ENCODE assay signal across 8 cellular contexts in genomic region chr18:49359732-49360444, GRCh38.
DNase-seq lines count a peak whose midpoint lies in the region; ATAC-seq and TF ChIP-seq lines count a peak whose summit lies in the region.

No MANE protein-coding gene starts in this region.

- DNase-seq in DMS53 (lab: John Stamatoyannopoulos, UW): peak; percentile 19
- DNase-seq in DMS53 treated with DMSO at 0.1 percent for 48 hours (lab: John Stamatoyannopoulos, UW; ENCODE audit: unreplicated experiment): no peak
- peak; percentile 27 for DNase-seq in astrocyte of the cerebellum (ENCODE audit: low read depth)
- DNase-seq in ecto neural progenitor cell (ENCODE audit: low spot score): no peak
- DNase-seq in effector memory CD8-positive, alpha-beta T cell: no peak

- TF ChIP-seq CTCF in astrocyte of the cerebellum (IDR thresholded peaks at IDR 0.05; ENCODE audit: low read depth, low read length, missing control alignments): no peak

- no peaks in the 10 kb centered on the region for H3K27me3 ChIP-seq in rectal smooth muscle tissue (ENCODE audit: control insufficient read depth, insufficient read depth, low read length)

- H3K9me3 Mint-ChIP-seq in effector memory CD8-positive, alpha-beta T cell: no peaks in the 10 kb centered on the region

- peaks cover 11% of the 10 kb centered on the region for H3K4me1 ChIP-seq in rectal smooth muscle tissue (ENCODE audit: control insufficient read depth, insufficient read depth, low read length)

- H3K27ac Mint-ChIP-seq in effector memory CD8-positive, alpha-beta T cell: no peak overlapping the region

- peaks cover 9% of the 10 kb centered on the region for H3K36me3 Mint-ChIP-seq in effector memory CD8-positive, alpha-beta T cell (ENCODE audit: insufficient read depth)

- H3K27me3 Mint-ChIP-seq in effector memory CD8-positive, alpha-beta T cell: no peaks in the 10 kb centered on the region

- H3K4me3 ChIP-seq in astrocyte of the cerebellum (ENCODE audit: low read depth, low read length) (no peak overlapping the region), rectal smooth muscle tissue (ENCODE audit: low read length) (no peak overlapping the region)

- no peaks in the 10 kb centered on the region for H3K36me3 ChIP-seq in rectal smooth muscle tissue (ENCODE audit: control insufficient read depth, insufficient read depth, low read length)

- in situ Hi-C loops in astrocyte of the cerebellum (cut with HindIII; ENCODE audit: low sequenced_read_pairs): no loop called here

- H3K27ac ChIP-seq in rectal smooth muscle tissue (ENCODE audit: low read depth, low read length): peak overlapping the region; percentile 4

- H3K4me1 Mint-ChIP-seq in effector memory CD8-positive, alpha-beta T cell (ENCODE audit: low read depth in 2 of 2): peaks cover 15 to 24% of the 10 kb centered on the region in 2 donors

- no peak overlapping the region for H3K9ac ChIP-seq in rectal smooth muscle tissue (ENCODE audit: low read length)

- no peak overlapping the region for H3K4me3 Mint-ChIP-seq in effector memory CD8-positive, alpha-beta T cell

- peak; percentile 44 for ATAC-seq in HG03039 (IDR thresholded peaks at IDR 0.05; ENCODE audit: unreplicated experiment)
- no peak for ATAC-seq in GM19023 (IDR thresholded peaks at IDR 0.05; ENCODE audit: unreplicated experiment)
- no peak for ATAC-seq in effector memory CD8-positive, alpha-beta T cell (replicated peaks)

Comparison
In these comparisons a context has a peak if more than half of its experiments do, and no peak if none do; other contexts are left out.
1. DNase-seq: peak in DMS53 (single experiment) and astrocyte of the cerebellum (single experiment); none in DMS53 treated with DMSO at 0.1 percent for 48 hours (single experiment), ecto neural progenitor cell (single experiment) and effector memory CD8-positive, alpha-beta T cell (0 of 3).